ENCODE assay signal across 12 cellular contexts in genomic region chr7:92058040-92058439, GRCh38.
DNase-seq lines count a peak whose midpoint lies in the region; ATAC-seq, FAIRE-seq and TF ChIP-seq lines count a peak whose summit lies in the region.
"Had no signal": no experiment of that assay in that cellular context is flagged by ENCODE, and none has a peak within 500 bp of the region (broad histone marks: within the 10 kb centered on the region; RNA-seq: fewer than 3 reads in every experiment).

No MANE protein-coding gene starts in this region.

- no peak for TF ChIP-seq RAD21 in GM12878 (IDR thresholded peaks at IDR 0.05; ENCODE audit: insufficient read depth, low read depth, low read length)

- no peak overlapping the region for H3K4me3 Mint-ChIP-seq in activated CD8-positive, alpha-beta memory T cell treated with anti-CD3 and anti-CD28 coated beads, Interleukin-2, amount 10 ng/mL, durations not matched to agents 7 days and 5 days
- H3K4me3 Mint-ChIP-seq in activated T-cell treated with anti-CD3 and anti-CD28 coated beads, Interleukin-2, amount 50 U/mL, for 24 hours = no peak overlapping the region

- H3K4me1 Mint-ChIP-seq in activated CD8-positive, alpha-beta memory T cell treated with anti-CD3 and anti-CD28 coated beads, Interleukin-2, amount 10 ng/mL, durations not matched to agents 7 days and 5 days = peaks cover 11% of the 10 kb centered on the region
- peaks cover 19% of the 10 kb centered on the region for H3K4me1 Mint-ChIP-seq in activated T-cell treated with anti-CD3 and anti-CD28 coated beads, Interleukin-2, amount 50 U/mL, for 24 hours (ENCODE audit: low read depth)

- 8% methylated on average over 5 of the region's 5 CpGs for WGBS in GM12878 (ENCODE audit: insufficient coverage, insufficient replicate concordance, low lambda C conversion rate, missing lambda C conversion rate)

- H3K27me3 Mint-ChIP-seq in activated CD8-positive, alpha-beta memory T cell treated with anti-CD3 and anti-CD28 coated beads, Interleukin-2, amount 10 ng/mL, durations not matched to agents 7 days and 5 days = no peaks in the 10 kb centered on the region
- no peaks in the 10 kb centered on the region for H3K27me3 Mint-ChIP-seq in activated T-cell treated with anti-CD3 and anti-CD28 coated beads, Interleukin-2, amount 50 U/mL, for 24 hours

- in situ Hi-C loops in GM12878 (cut with MboI) = no loop called here
- in situ Hi-C loops in gastrocnemius medialis (cut with MboI; ENCODE audit: low sequenced_read_pairs in 4 of 4) = no loop called here

- TSS peak; percentile 26 for BruUV-seq in GM12878 (replicated peaks; lab: Mats Ljungman, UMichigan)

- no peak overlapping the region for H3K9ac ChIP-seq in KMS-11
- no peak overlapping the region for H3K9ac ChIP-seq in GM12878 (ENCODE audit: control insufficient read depth, insufficient read depth, low read length)

- ATAC-seq in activated CD8-positive, alpha-beta memory T cell treated with anti-CD3 and anti-CD28 coated beads, Interleukin-2, amount 10 ng/mL, durations not matched to agents 7 days and 5 days = peak; percentile 63
- ATAC-seq in GM12878 = peak; percentile 60
- ATAC-seq in gastrocnemius medialis = peak; percentile 47 to 51
- no peak for ATAC-seq in HG02623 (IDR thresholded peaks at IDR 0.05; ENCODE audit: unreplicated experiment)

- DNase-seq in activated CD8-positive, alpha-beta memory T cell treated with anti-CD3 and anti-CD28 coated beads, Interleukin-2, amount 10 ng/mL, durations not matched to agents 7 days and 5 days = peak; percentile 61
- DNase-seq in activated CD8-positive, alpha-beta memory T cell treated with anti-CD3 and anti-CD28 coated beads, Interleukin-2, amount 50 U/mL, for 4 hours = no peak
- DNase-seq in GM12878 (ENCODE audit: low read depth, low spot score) = peak; percentile 8
- DNase-seq in gastrocnemius medialis = no peak
- no peak for DNase-seq in activated T-cell treated with anti-CD3 and anti-CD28 coated beads, Interleukin-2, amount 50 U/mL, for 24 hours
- no peak for DNase-seq in posterior vena cava (ENCODE audit: low spot score)
- DNase-seq: activated T-cell treated with anti-CD3 and anti-CD28 coated beads, Interleukin-2, amount 50 U/mL, for 1 hour; kidney glomerular epithelial cell; stimulated activated CD4-positive, alpha-beta T cell treated with anti-CD3 and anti-CD28 coated beads, Interleukin-2, amount 100 ng/mL, for 48 hours had no signal

- H3K36me3 Mint-ChIP-seq in activated CD8-positive, alpha-beta memory T cell treated with anti-CD3 and anti-CD28 coated beads, Interleukin-2, amount 10 ng/mL, durations not matched to agents 7 days and 5 days = peaks cover 1% of the 10 kb centered on the region
- H3K36me3 Mint-ChIP-seq in activated T-cell treated with anti-CD3 and anti-CD28 coated beads, Interleukin-2, amount 50 U/mL, for 24 hours (ENCODE audit: low read depth) = peaks cover 31% of the 10 kb centered on the region

- no peaks in the 10 kb centered on the region for H3K9me3 Mint-ChIP-seq in activated CD8-positive, alpha-beta memory T cell treated with anti-CD3 and anti-CD28 coated beads, Interleukin-2, amount 10 ng/mL, durations not matched to agents 7 days and 5 days (ENCODE audit: low read depth)
- no peaks in the 10 kb centered on the region for H3K9me3 Mint-ChIP-seq in activated T-cell treated with anti-CD3 and anti-CD28 coated beads, Interleukin-2, amount 50 U/mL, for 24 hours

- intact Hi-C loops in GM12878 (cut with micrococcal nuclease; ENCODE audit: unreplicated experiment) = no loop called here
- intact Hi-C loops in gastrocnemius medialis (cut with DNase I; ENCODE audit: low total_unique reads) = no loop called here
- intact Hi-C loops in posterior vena cava (cut with DNase I) = no loop called here

- H3K27ac ChIP-seq in KMS-11 (no peak overlapping the region), GM12878 (ENCODE audit: control insufficient read depth, insufficient read depth) (no peak overlapping the region), gastrocnemius medialis (peak overlapping the region; percentile 51 to 83 (median 77))

- no peak for TF ChIP-seq CTCF in KMS-11 (conservative IDR thresholded peaks at IDR 0.05; ENCODE audit: low read depth, low read length)
- TF ChIP-seq CTCF in GM12878 (IDR thresholded peaks at IDR 0.05 in 2 of 3, conservative IDR thresholded peaks at IDR 0.05 in 1 of 3; ENCODE audit: control insufficient read depth in 2 of 3, extremely low read depth in 1 of 3, insufficient read depth in 1 of 3, low read depth in 3 of 3, low read length in 3 of 3) = no peak
- TF ChIP-seq CTCF in gastrocnemius medialis (IDR thresholded peaks at IDR 0.05 in 4 of 5, conservative IDR thresholded peaks at IDR 0.05 in 1 of 5) = no peak

- no peaks in the 10 kb centered on the region; the same call in 1 of the 2 replicates for H4K20me1 ChIP-seq in KMS-11 (ENCODE audit: insufficient read depth)
- H4K20me1 ChIP-seq in GM12878 (ENCODE audit: control insufficient read depth, insufficient read depth) = no peaks in the 10 kb centered on the region

- H3K9me3 ChIP-seq in GM12878 (replicated peaks; ENCODE audit: control insufficient read depth, insufficient read depth, low read length) (no peaks in the 10 kb centered on the region), gastrocnemius medialis (no peaks in the 10 kb centered on the region)
- H3K9me3 ChIP-seq: neutrophil had no signal

- H3K79me2 ChIP-seq in KMS-11 (ENCODE audit: insufficient read depth, low read depth) (no peaks in the 10 kb centered on the region), GM12878 (ENCODE audit: control insufficient read depth, insufficient read depth, low read length) (no peaks in the 10 kb centered on the region)

- H3K27me3 ChIP-seq in KMS-11 (ENCODE audit: insufficient read depth, low read depth) (no peaks in the 10 kb centered on the region), GM12878 (replicated peaks in 1 of 2; ENCODE audit: control insufficient read depth in 2 of 2, insufficient read depth in 2 of 2, low read length in 1 of 2) (no peaks in the 10 kb centered on the region), gastrocnemius medialis (no peaks in the 10 kb centered on the region)
- H3K27me3 ChIP-seq: neutrophil had no signal

- no peak overlapping the region for H3K27ac Mint-ChIP-seq in activated CD8-positive, alpha-beta memory T cell treated with anti-CD3 and anti-CD28 coated beads, Interleukin-2, amount 10 ng/mL, durations not matched to agents 7 days and 5 days
- H3K27ac Mint-ChIP-seq in activated T-cell treated with anti-CD3 and anti-CD28 coated beads, Interleukin-2, amount 50 U/mL, for 24 hours = no peak overlapping the region

- H3K36me3 ChIP-seq in KMS-11 (ENCODE audit: insufficient read depth) = no peaks in the 10 kb centered on the region
- peaks cover 0 to 7% of the 10 kb centered on the region in 2 experiments; a peak in 1 of 4 replicates for H3K36me3 ChIP-seq in GM12878 (ENCODE audit: control insufficient read depth in 2 of 2, insufficient read depth in 2 of 2, low read length in 1 of 2)
- H3K36me3 ChIP-seq in gastrocnemius medialis = peaks cover 0 to 3% of the 10 kb centered on the region in 2 donors

- POLR2A ChIA-PET in GM12878 (lab: Charles Lee) = no interaction called here

- FAIRE-seq in GM12878 (lab: Jason Lieb, UNC) = no peak

- H3K4me1 ChIP-seq in KMS-11 (ENCODE audit: low read depth, poor library complexity, severe bottlenecking) (peaks cover 22% of the 10 kb centered on the region), GM12878 (ENCODE audit: control insufficient read depth, insufficient read depth, low read length) (no peaks in the 10 kb centered on the region), gastrocnemius medialis (peaks cover 36 to 50% of the 10 kb centered on the region in 2 donors)

- no peak for TF ChIP-seq POLR2A in GM12878 (IDR thresholded peaks at IDR 0.05; ENCODE audit: low read depth, low read length)
- no peak for TF ChIP-seq POLR2A in gastrocnemius medialis (IDR thresholded peaks at IDR 0.05)

- RAD21 ChIA-PET in GM12878 (lab: Charles Lee; ENCODE audit: unreplicated experiment) = no interaction called here

- no peak overlapping the region for H3K4me3 ChIP-seq in KMS-11 (IDR thresholded peaks at IDR 0.05; ENCODE audit: insufficient read depth, low read depth, low read length)
- no peak overlapping the region; the same call in 1 of the 2 replicates for H3K4me3 ChIP-seq in GM12878
- peak overlapping the region; percentile 14 to 33 (median 26) for H3K4me3 ChIP-seq in gastrocnemius medialis

- peak overlapping the region; percentile 9 for H3K4me2 ChIP-seq in KMS-11
- no peak overlapping the region for H3K4me2 ChIP-seq in GM12878 (ENCODE audit: control insufficient read depth, insufficient read depth)

- H2AFZ ChIP-seq in KMS-11 (ENCODE audit: low read depth) = no peak overlapping the region
- H2AFZ ChIP-seq in GM12878 (ENCODE audit: control insufficient read depth, low read depth, low read length) = no peak overlapping the region

- no peak for TF ChIP-seq EP300 in GM12878 (IDR thresholded peaks at IDR 0.05; ENCODE audit: borderline replicate concordance in 1 of 2, control insufficient read depth in 1 of 2, low read depth in 2 of 2, low read length in 2 of 2)

- CTCF ChIA-PET in activated CD8-positive, alpha-beta memory T cell treated with anti-CD3 and anti-CD28 coated beads, Interleukin-2, amount 10 ng/mL, durations not matched to agents 7 days and 5 days (lab: Charles Lee) = no interaction called here
- CTCF ChIA-PET in GM12878 (lab: Yijun Ruan, JAX) = no interaction called here

- SMC1A ChIA-PET in GM12878 (lab: Charles Lee; ENCODE audit: uncharacterized antibody, unreplicated experiment) = interaction anchor here (1.2 to 1.5 kb wide), 2 partner anchors 10 to 14 kb away, joined by 4 to 5 read pairs; no protein-coding TSS in a partner anchor

TF ChIP-seq in GM12878, 131 proteins besides CTCF, POLR2A, EP300 and RAD21 (continues in another document):
- no peak for TF ChIP-seq POLR2AphosphoS5 (IDR thresholded peaks at IDR 0.05; ENCODE audit: low read length)
- no peak for TF ChIP-seq PKNOX1 (IDR thresholded peaks at IDR 0.05)
- TF ChIP-seq MEF2A (IDR thresholded peaks at IDR 0.05; ENCODE audit: insufficient read depth, low read depth, low read length) = 0 out of 2 replicates have a peak, but pooled peaks have one; percentile 41
- TF ChIP-seq BHLHE40 (IDR thresholded peaks at IDR 0.05; ENCODE audit: borderline replicate concordance in 1 of 2, low read depth in 2 of 2, low read length in 1 of 2) = peak; percentile 69 to 73
- no peak for TF ChIP-seq ZNF217 (IDR thresholded peaks at IDR 0.05)
- TF ChIP-seq NFIC (IDR thresholded peaks at IDR 0.05; ENCODE audit: low read depth, low read length) = 0 out of 2 replicates have a peak, but pooled peaks have one; percentile 24
- no peak for TF ChIP-seq PAX5 (IDR thresholded peaks at IDR 0.05; ENCODE audit: borderline replicate concordance, low read depth, low read length)

Comparison
In these comparisons a context has a peak if more than half of its experiments do, and no peak if none do; other contexts are left out.
1. DNase-seq: peak in activated CD8-positive, alpha-beta memory T cell treated with anti-CD3 and anti-CD28 coated beads, Interleukin-2, amount 10 ng/mL, durations not matched to agents 7 days and 5 days (single experiment) and GM12878 (single experiment); none in activated CD8-positive, alpha-beta memory T cell treated with anti-CD3 and anti-CD28 coated beads, Interleukin-2, amount 50 U/mL, for 4 hours (single experiment), gastrocnemius medialis (0 of 2), activated T-cell treated with anti-CD3 and anti-CD28 coated beads, Interleukin-2, amount 50 U/mL, for 24 hours (single experiment) and posterior vena cava (single experiment).
2. H3K27ac ChIP-seq: peak in gastrocnemius medialis (4 of 4); none in KMS-11 (single experiment) and GM12878 (single experiment).
3. H3K4me3 ChIP-seq: peak in gastrocnemius medialis (4 of 4); none in KMS-11 (single experiment) and GM12878 (single experiment).